ENCODE assay signal across 8 cellular contexts in the genomic region with DNA sequence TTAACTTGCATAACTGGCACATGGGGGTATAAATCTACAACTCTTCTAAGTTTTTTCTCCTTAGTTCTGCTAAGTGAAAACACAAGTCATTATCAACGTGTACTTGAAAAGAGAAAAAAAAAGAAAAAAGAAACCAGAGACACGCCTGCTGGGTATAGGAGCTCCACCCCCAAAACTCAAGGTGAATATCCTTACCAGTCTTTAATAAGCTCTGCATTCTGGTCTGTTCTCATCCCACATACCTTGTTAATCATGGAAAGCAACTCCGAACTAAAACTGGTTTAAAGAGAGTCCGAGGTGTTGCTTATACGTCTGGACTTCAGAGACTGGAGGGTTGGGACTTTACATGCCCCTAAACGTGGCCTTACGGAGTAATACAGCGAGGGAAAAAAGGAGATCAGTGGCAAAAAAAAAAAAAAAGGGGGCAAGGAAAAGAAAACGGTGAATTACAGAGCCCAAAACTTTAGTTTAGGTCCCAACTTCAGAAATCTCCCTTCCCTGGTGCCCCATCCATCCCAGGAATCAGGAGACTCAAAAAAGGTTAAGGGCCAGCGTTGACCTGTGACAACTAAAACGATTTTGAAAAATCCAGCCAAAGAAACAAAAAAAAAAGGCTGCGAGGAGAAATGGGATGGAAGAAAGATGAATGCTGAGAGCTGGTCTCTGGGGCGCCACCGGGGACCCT. TPM values are rescaled to one million over a fixed set of nuclear protein-coding genes. Genes with fewer than 3 reads are reported as not detected.
DNase-seq lines count a peak whose midpoint lies in the region; ATAC-seq, FAIRE-seq and TF ChIP-seq lines count a peak whose summit lies in the region.

No MANE protein-coding gene starts in this region.

- peak; percentile 7 for DNase-seq in stimulated activated CD4-positive, alpha-beta T cell treated with anti-CD3 and anti-CD28 coated beads, Interleukin-12 subunit alpha, Interleukin-12 subunit beta, amount 100 ng/mL, for 4 hours
- DNase-seq in stimulated activated CD4-positive, alpha-beta T cell treated with anti-CD3 and anti-CD28 coated beads, Interleukin-2, amount 100 ng/mL, for 24 hours: no peak
- DNase-seq in NOMO-1 treated with DMSO at 0.1 percent for 48 hours (lab: John Stamatoyannopoulos, UW; ENCODE audit: unreplicated experiment) (peak; percentile 69), ascending aorta (ENCODE audit: low spot score in 2 of 2) (no peak), keratinocyte (ENCODE audit: low read depth, low spot score) (no peak), H54 (ENCODE audit: insufficient read length, low spot score) (no peak)
- DNase-seq in stimulated activated effector memory CD8-positive, alpha-beta T cell treated with anti-CD3 and anti-CD28 coated beads, Interleukin-12 subunit alpha, Interleukin-12 subunit beta, amount 100 ng/mL, for 72 hours (ENCODE audit: low spot score in 2 of 2): peak in 1 of 2 donors; percentile 55

- TF ChIP-seq CTCF in ascending aorta (IDR thresholded peaks at IDR 0.05) (no peak), keratinocyte (optimal IDR thresholded peaks at IDR 0.05 in 1 of 3, IDR thresholded peaks at IDR 0.05 in 1 of 3, conservative IDR thresholded peaks at IDR 0.05 in 1 of 3; ENCODE audit: extremely low read depth in 1 of 3, insufficient read depth in 2 of 3, low read length in 3 of 3) (no peak)

- peaks cover 56% of the 10 kb centered on the region for H3K79me2 ChIP-seq in keratinocyte (ENCODE audit: control insufficient read depth, insufficient read depth, low read length)

- peak overlapping the region; percentile 83 for H3K4me2 ChIP-seq in keratinocyte (ENCODE audit: control insufficient read depth, extremely low read depth, insufficient read depth, low read depth, low read length)

- H4K20me1 ChIP-seq in keratinocyte (ENCODE audit: control insufficient read depth, extremely low read depth, insufficient read depth, low read length): no peaks in the 10 kb centered on the region

- peak overlapping the region; percentile 92 to 93 for H3K27ac ChIP-seq in ascending aorta
- peak overlapping the region; percentile 89 for H3K27ac ChIP-seq in keratinocyte (ENCODE audit: control insufficient read depth, insufficient read depth, low read length)

- ATAC-seq in HG02884 (IDR thresholded peaks at IDR 0.05; ENCODE audit: unreplicated experiment): peak; percentile 14
- no peak for ATAC-seq in stimulated activated effector memory CD8-positive, alpha-beta T cell treated with anti-CD3 and anti-CD28 coated beads, Interleukin-12 subunit alpha, Interleukin-12 subunit beta, amount 100 ng/mL, for 72 hours

- FAIRE-seq in keratinocyte (lab: Jason Lieb, UNC) (no peak), H54 (lab: Jason Lieb, UNC) (no peak)

- peak overlapping the region; percentile 91 to 93 for H3K4me3 ChIP-seq in ascending aorta
- peak overlapping the region; percentile 93 to 99 (median 94) for H3K4me3 ChIP-seq in keratinocyte (ENCODE audit: control insufficient read depth in 2 of 3, extremely low read depth in 1 of 3, insufficient read depth in 2 of 3, low read depth in 1 of 3, low read length in 3 of 3)

- H3K4me1 ChIP-seq in ascending aorta (peaks cover 0 to 11% of the 10 kb centered on the region in 2 donors), keratinocyte (ENCODE audit: control insufficient read depth, extremely low read depth, insufficient read depth, low read length) (peaks cover 23% of the 10 kb centered on the region)

- TF ChIP-seq POLR2A in H54 (IDR thresholded peaks at IDR 0.05; ENCODE audit: low read depth, low read length): no peak

- no peaks in the 10 kb centered on the region for H3K9me3 Mint-ChIP-seq in stimulated activated effector memory CD8-positive, alpha-beta T cell treated with anti-CD3 and anti-CD28 coated beads, Interleukin-12 subunit alpha, Interleukin-12 subunit beta, amount 100 ng/mL, for 72 hours

- no peaks in the 10 kb centered on the region for H3K9me1 ChIP-seq in keratinocyte (ENCODE audit: control insufficient read depth, extremely low read depth, insufficient read depth, low read length)

- H3K9ac ChIP-seq in keratinocyte (ENCODE audit: control insufficient read depth, extremely low read depth, insufficient read depth, low read length): peak overlapping the region; percentile 90

- H2AFZ ChIP-seq in keratinocyte (ENCODE audit: control insufficient read depth, low read length): peak overlapping the region; percentile 79

- peak overlapping the region; percentile 60 for H3K27ac Mint-ChIP-seq in stimulated activated effector memory CD8-positive, alpha-beta T cell treated with anti-CD3 and anti-CD28 coated beads, Interleukin-12 subunit alpha, Interleukin-12 subunit beta, amount 100 ng/mL, for 72 hours

- H3K4me1 Mint-ChIP-seq in stimulated activated effector memory CD8-positive, alpha-beta T cell treated with anti-CD3 and anti-CD28 coated beads, Interleukin-12 subunit alpha, Interleukin-12 subunit beta, amount 100 ng/mL, for 72 hours: peaks cover 43% of the 10 kb centered on the region

- intact Hi-C loops in ascending aorta (cut with DNase I): loop anchor here (1.0 to 10.0 kb wide), 8 partner anchors 100 to 806 kb away; a partner anchor contains a TSS

- no peaks in the 10 kb centered on the region for H3K36me3 ChIP-seq in ascending aorta
- no peaks in the 10 kb centered on the region for H3K36me3 ChIP-seq in keratinocyte (ENCODE audit: control insufficient read depth in 2 of 2, extremely low read depth in 1 of 2, insufficient read depth in 2 of 2, low read length in 2 of 2)

- peaks cover 44% of the 10 kb centered on the region for H3K36me3 Mint-ChIP-seq in stimulated activated effector memory CD8-positive, alpha-beta T cell treated with anti-CD3 and anti-CD28 coated beads, Interleukin-12 subunit alpha, Interleukin-12 subunit beta, amount 100 ng/mL, for 72 hours

- peak overlapping the region; percentile 74 for H3K4me3 Mint-ChIP-seq in stimulated activated effector memory CD8-positive, alpha-beta T cell treated with anti-CD3 and anti-CD28 coated beads, Interleukin-12 subunit alpha, Interleukin-12 subunit beta, amount 100 ng/mL, for 72 hours

- H3K27me3 ChIP-seq in ascending aorta (no peaks in the 10 kb centered on the region), keratinocyte (ENCODE audit: control insufficient read depth, extremely low read depth, insufficient read depth, low read length) (no peaks in the 10 kb centered on the region)

- dilution Hi-C loops in keratinocyte (cut with MboI; ENCODE audit: extremely low pct_ligation_motif_present, low sequenced_read_pairs): no loop called here

- no peaks in the 10 kb centered on the region for H3K9me3 ChIP-seq in ascending aorta
- no peaks in the 10 kb centered on the region for H3K9me3 ChIP-seq in keratinocyte (ENCODE audit: control insufficient read depth, low read depth, low read length)

RNA-seq across cellular contexts. Expression of a gene that starts 1.0 kb away (rescaled TPM):
- total RNA-seq in ascending aorta: 16.5 TPM
- 14.6 to 26.7 TPM (median 20.0 TPM) in 3 replicates for polyA plus RNA-seq in keratinocyte
- polyA plus RNA-seq in keratinocyte (2011; ENCODE audit: low read depth): 67.5 TPM
- 13.3 and 27.2 TPM in 2 replicates for polyA plus RNA-seq in keratinocyte (2011; cell fraction: cytosol; rRNA removed)
- 35.7 and 49.7 TPM in 2 replicates for polyA plus RNA-seq in keratinocyte (2011; cell fraction: nucleus; rRNA removed)
- 64.0 and 95.7 TPM in 2 replicates for polyA plus RNA-seq in keratinocyte (2012; ENCODE audit: low replicate concordance)
- polyA minus RNA-seq in keratinocyte: 1.8 to 5.7 TPM (median 2.0 TPM) in 3 replicates
- polyA minus RNA-seq in keratinocyte (2011; cell fraction: cytosol; rRNA and poly(A)+ RNA removed): 9.0 TPM
- 7.6 and 14.6 TPM in 2 replicates for polyA minus RNA-seq in keratinocyte (2011; cell fraction: nucleus; rRNA and poly(A)+ RNA removed)

Comparison
In these comparisons a context has a peak if more than half of its experiments do, and no peak if none do; other contexts are left out.
1. DNase-seq: peak in stimulated activated CD4-positive, alpha-beta T cell treated with anti-CD3 and anti-CD28 coated beads, Interleukin-12 subunit alpha, Interleukin-12 subunit beta, amount 100 ng/mL, for 4 hours (single experiment) and NOMO-1 treated with DMSO at 0.1 percent for 48 hours (single experiment); none in stimulated activated CD4-positive, alpha-beta T cell treated with anti-CD3 and anti-CD28 coated beads, Interleukin-2, amount 100 ng/mL, for 24 hours (0 of 2), ascending aorta (0 of 2), keratinocyte (single experiment) and H54 (single experiment).